ENCODE assay signal across 8 cellular contexts in genomic region chr19:12733907-12734214, GRCh38. TPM values are rescaled to one million over a fixed set of nuclear protein-coding genes. Genes with fewer than 3 reads are reported as not detected.
DNase-seq lines count a peak whose midpoint lies in the region; ATAC-seq and TF ChIP-seq lines count a peak whose summit lies in the region.

No MANE protein-coding gene starts in this region.

- WGBS in smooth muscle cell (ENCODE audit: low lambda C conversion rate) = under 1% methylated on average over 9 of the region's 9 CpGs

- peaks cover 26% of the 10 kb centered on the region for H3K4me1 Mint-ChIP-seq in WTC11
- peaks cover 24% of the 10 kb centered on the region for H3K4me1 Mint-ChIP-seq in glutamatergic neuron (ENCODE audit: low read depth, unreplicated experiment)

- peak overlapping the region; percentile 98 for H3K9ac ChIP-seq in smooth muscle cell (ENCODE audit: low read depth)

- peaks cover 44% of the 10 kb centered on the region for H4K20me1 ChIP-seq in smooth muscle cell (ENCODE audit: low read depth)

- ATAC-seq in WTC11 (no peak), HG03469 (IDR thresholded peaks at IDR 0.05; ENCODE audit: unreplicated experiment) (no peak)

- peak overlapping the region; percentile 70 for H2AFZ ChIP-seq in smooth muscle cell (ENCODE audit: low read depth)

- in situ Hi-C loops in HAP-1 (cut with MboI; ENCODE audit: low sequenced_read_pairs) = no loop called here

- peaks cover 62% of the 10 kb centered on the region for H3K79me2 ChIP-seq in smooth muscle cell (ENCODE audit: low read depth)

- POLR2A ChIA-PET in WTC11 (lab: Charles Lee) = interaction anchor here (1.0 to 5.3 kb wide), 4 partner anchors 10 to 69 kb away, joined by 3 to 44 read pairs (median 4); partner anchors contain the start of gene TNPO2

- TF ChIP-seq CTCF in WTC11 (IDR thresholded peaks at IDR 0.05) = no peak
- TF ChIP-seq CTCF in glutamatergic neuron (IDR thresholded peaks at IDR 0.05; ENCODE audit: partially characterized antibody, unreplicated experiment) = no peak
- no peak for TF ChIP-seq CTCF in smooth muscle cell (IDR thresholded peaks at IDR 0.05; ENCODE audit: borderline replicate concordance, insufficient read depth, poor library complexity, severe bottlenecking)
- TF ChIP-seq CTCF in GM10266 (IDR thresholded peaks at IDR 0.05; ENCODE audit: control insufficient read depth, insufficient read depth, low read depth, missing control alignments) = no peak

- H3F3A ChIP-seq in smooth muscle cell (ENCODE audit: low read depth) = peaks cover 11% of the 10 kb centered on the region

- H3K9me3 ChIP-seq in HAP-1 (no peaks in the 10 kb centered on the region; the same call in none of the 2 replicates), smooth muscle cell (replicated peaks; ENCODE audit: low read depth) (no peaks in the 10 kb centered on the region)

- H3K4me2 ChIP-seq in smooth muscle cell = peak overlapping the region; percentile 98

- H3K4me3 Mint-ChIP-seq in WTC11 = peak overlapping the region; percentile 91
- H3K4me3 Mint-ChIP-seq in glutamatergic neuron (ENCODE audit: unreplicated experiment) = peak overlapping the region; percentile 98

- DNase-seq in HAP-1 (ENCODE audit: low spot score in 2 of 2) (no peak), WTC11 (ENCODE audit: low spot score) (no peak), glutamatergic neuron (no peak), smooth muscle cell (lab: John Stamatoyannopoulos, UW; ENCODE audit: unreplicated experiment) (no peak), GM10266 (ENCODE audit: extremely low spot score) (no peak), T-helper 9 cell (no peak), GM19240 (ENCODE audit: insufficient read length, low spot score) (no peak)

- peaks cover 39% of the 10 kb centered on the region for H3K36me3 ChIP-seq in HAP-1 (replicated peaks)
- H3K36me3 ChIP-seq in smooth muscle cell (ENCODE audit: low read depth) = no peaks in the 10 kb centered on the region

- H3K27me3 Mint-ChIP-seq in WTC11 (ENCODE audit: low read depth) (no peaks in the 10 kb centered on the region; the same call in 1 of the 2 replicates), glutamatergic neuron (ENCODE audit: unreplicated experiment) (peaks cover 17% of the 10 kb centered on the region)

- no peaks in the 10 kb centered on the region for H3K27me3 ChIP-seq in HAP-1 (ENCODE audit: low read depth)
- no peaks in the 10 kb centered on the region for H3K27me3 ChIP-seq in smooth muscle cell (ENCODE audit: low read depth)

- H3K9me3 Mint-ChIP-seq in WTC11 (no peaks in the 10 kb centered on the region), glutamatergic neuron (ENCODE audit: unreplicated experiment) (peaks cover 14% of the 10 kb centered on the region)

- H3K4me1 ChIP-seq in HAP-1 (peaks cover 12% of the 10 kb centered on the region), smooth muscle cell (ENCODE audit: low read depth) (peaks cover 16% of the 10 kb centered on the region)

- CTCF ChIA-PET in WTC11 (lab: Charles Lee) = interaction anchor here (0.5 to 2.7 kb wide), 10 partner anchors 10 to 183 kb away, joined by 3 to 16 read pairs (median 4); partner anchors contain the start of gene TNPO2

- H3K4me3 ChIP-seq in HAP-1 (peak overlapping the region; percentile 97), smooth muscle cell (peak overlapping the region; percentile 92)

- H3K36me3 Mint-ChIP-seq in WTC11 (peaks cover 24% of the 10 kb centered on the region), glutamatergic neuron (ENCODE audit: unreplicated experiment) (no peaks in the 10 kb centered on the region)

- H3K27ac ChIP-seq in smooth muscle cell (ENCODE audit: low read depth) = peak overlapping the region; percentile 89

- H3K27ac Mint-ChIP-seq in WTC11 (peak overlapping the region; percentile 94), glutamatergic neuron (ENCODE audit: unreplicated experiment) (peak overlapping the region; percentile 92)

TF ChIP-seq in WTC11, 78 proteins besides CTCF, POLR2A, EP300 and RAD21:
- TF ChIP-seq E2F4 (CRISPR knock-in tag; IDR thresholded peaks at IDR 0.05; ENCODE audit: borderline replicate concordance, low read depth) = no peak

RNA-seq across cellular contexts. Expression of gene TRIR, which starts 0.6 kb away (rescaled TPM):
- total RNA-seq in WTC11 (2021) (165 to 172 TPM (median 167 TPM) in 3 replicates), glutamatergic neuron (ENCODE audit: unreplicated experiment) (204 TPM), smooth muscle cell (156 and 171 TPM in 2 replicates)
- 191 and 212 TPM in 2 replicates for polyA plus RNA-seq in smooth muscle cell

RNA-seq across cellular contexts. Expression of gene GET3, which starts 3.4 kb away (rescaled TPM):
- total RNA-seq in WTC11 (2021) (104 to 110 TPM (median 104 TPM) in 3 replicates), glutamatergic neuron (ENCODE audit: unreplicated experiment) (49.3 TPM), smooth muscle cell (46.8 and 51.4 TPM in 2 replicates)
- 99.6 and 106 TPM in 2 replicates for polyA plus RNA-seq in smooth muscle cell

RNA-seq across cellular contexts. Expression of gene TNPO2, which starts 10.1 kb away (rescaled TPM):
- total RNA-seq in WTC11 (2021) = 90.9 to 105 TPM (median 94.4 TPM) in 3 replicates
- total RNA-seq in glutamatergic neuron (ENCODE audit: unreplicated experiment) = 135 TPM
- 43.0 and 45.4 TPM in 2 replicates for total RNA-seq in smooth muscle cell
- 8.7 and 10.7 TPM in 2 replicates for polyA plus RNA-seq in smooth muscle cell

RNA-seq across cellular contexts. Expression of gene BEST2, which starts 17.7 kb away (rescaled TPM):
- 3.3 to 4.7 TPM (median 4.1 TPM) in 3 replicates for total RNA-seq in WTC11 (2021)
- not detected for total RNA-seq in glutamatergic neuron (ENCODE audit: unreplicated experiment)
- not detected in 2 replicates for total RNA-seq in smooth muscle cell
- polyA plus RNA-seq in smooth muscle cell = 0.30 TPM in 1 of 2 replicates, not detected in the other

RNA-seq across cellular contexts. Expression of gene FBXW9, which starts 37.4 kb away (rescaled TPM):
- total RNA-seq in WTC11 (2021) (13.7 to 16.0 TPM (median 15.2 TPM) in 3 replicates), glutamatergic neuron (ENCODE audit: unreplicated experiment) (7.4 TPM), smooth muscle cell (9.1 and 9.5 TPM in 2 replicates)
- polyA plus RNA-seq in smooth muscle cell = 16.7 and 17.3 TPM in 2 replicates
